ENCODE assay signal across 15 cellular contexts in genomic region chr2:38444247-38444646, GRCh38.
DNase-seq lines count a peak whose midpoint lies in the region; ATAC-seq, FAIRE-seq and TF ChIP-seq lines count a peak whose summit lies in the region.
"Had no signal": no experiment of that assay in that cellular context is flagged by ENCODE, and none has a peak within 500 bp of the region (broad histone marks: within the 10 kb centered on the region; RNA-seq: fewer than 3 reads in every experiment).

No MANE protein-coding gene starts in this region.

- H3K9me3 Mint-ChIP-seq in neural progenitor cell: no peaks in the 10 kb centered on the region
- H3K9me3 Mint-ChIP-seq: activated naive CD8-positive, alpha-beta T cell treated with anti-CD3 and anti-CD28 coated beads, Interleukin-2, amount 50 U/mL, for 24 hours; stimulated activated naive B cell treated with anti-CD40 and anti-IgM and Interleukin-4, amounts not matched to agents 10 μg/mL and 1 μg/mL and 100 μg/mL, for 72 hours had no signal

- no peaks in the 10 kb centered on the region; the same call in 1 of the 2 replicates for H3K79me1 ChIP-seq in H1 (ENCODE audit: low read depth, low read length)

- H3K9ac ChIP-seq in H1 (replicated peaks in 1 of 4; ENCODE audit: extremely low read depth in 1 of 4, low read depth in 3 of 4, low read length in 3 of 4): no peak overlapping the region
- no peak overlapping the region for H3K9ac ChIP-seq in neural progenitor cell

- no peak for TF ChIP-seq RAD21 in H1 (IDR thresholded peaks at IDR 0.05 in 1 of 2, conservative IDR thresholded peaks at IDR 0.05 in 1 of 2; ENCODE audit: low read depth in 2 of 2, low read length in 2 of 2)

- no peak overlapping the region; a peak in 1 of 8 replicates for H3K4me3 ChIP-seq in H1 (ENCODE audit: extremely low read depth in 1 of 4, insufficient read depth in 2 of 4, low read depth in 3 of 4, low read length in 4 of 4)
- no peak overlapping the region for H3K4me3 ChIP-seq in neural progenitor cell

- TF ChIP-seq POLR2A in H1 (IDR thresholded peaks at IDR 0.05; ENCODE audit: control extremely low read depth in 1 of 2, low read depth in 2 of 2, low read length in 2 of 2): no peak

- no peak overlapping the region for H3K56ac ChIP-seq in H1 (replicated peaks; ENCODE audit: insufficient read length, low read depth, low read length)

- H2BK5ac ChIP-seq in H1 (ENCODE audit: low read depth, low read length): 0 out of 2 replicates have a peak overlapping the region, but pooled peaks have one; percentile 49

- H3K18ac ChIP-seq in H1 (ENCODE audit: extremely low read depth, low read length): peak overlapping the region; percentile 52; the same call in 1 of the 2 replicates

- H3K27ac ChIP-seq in H1 (ENCODE audit: low read depth, low read length) (no peak overlapping the region), neural progenitor cell (no peak overlapping the region)
- H3K27ac ChIP-seq: C4-2B had no signal

- H3K36me3 ChIP-seq in H1 (ENCODE audit: control insufficient read depth in 2 of 4, insufficient read depth in 4 of 4, low read length in 3 of 4) (no peaks in the 10 kb centered on the region), neural progenitor cell (no peaks in the 10 kb centered on the region)

- no peak overlapping the region for H3K23ac ChIP-seq in H1 (ENCODE audit: insufficient read length)

- CTCF ChIA-PET in H1 (lab: Charles Lee; ENCODE audit: partially characterized antibody): interaction anchor here (0.6 to 1.9 kb wide), 7 partner anchors 21 to 68 kb away, joined by 3 to 9 read pairs (median 4); partner anchors contain the start of gene ATL2

- H3K9me3 ChIP-seq in H1 (ENCODE audit: insufficient read depth in 2 of 2, low read depth in 1 of 2, low read length in 1 of 2): no peaks in the 10 kb centered on the region
- no peaks in the 10 kb centered on the region for H3K9me3 ChIP-seq in neural progenitor cell (ENCODE audit: low read depth)

- no peaks in the 10 kb centered on the region for H3K36me3 Mint-ChIP-seq in neural progenitor cell
- H3K36me3 Mint-ChIP-seq: stimulated activated naive B cell treated with anti-CD40 and anti-IgM and Interleukin-4, amounts not matched to agents 10 μg/mL and 1 μg/mL and 100 μg/mL, for 72 hours had no signal

- no peak overlapping the region for H3K4ac ChIP-seq in H1 (replicated peaks; ENCODE audit: insufficient read length, low read depth, low read length)

- H4K20me1 ChIP-seq in H1 (replicated peaks in 1 of 2; ENCODE audit: control insufficient read depth in 1 of 2, insufficient read depth in 2 of 2, low read length in 2 of 2) (no peaks in the 10 kb centered on the region), neural progenitor cell (ENCODE audit: low read depth) (no peaks in the 10 kb centered on the region)

- H3K23me2 ChIP-seq in H1 (ENCODE audit: low read depth, low read length): no peaks in the 10 kb centered on the region

- H4K5ac ChIP-seq in H1 (ENCODE audit: insufficient read length, low read depth, low read length): no peak overlapping the region

- FAIRE-seq in H1 (lab: Jason Lieb, UNC): peak; percentile 80
- FAIRE-seq: HepG2 had no signal

- no peak overlapping the region for H3K27ac Mint-ChIP-seq in neural progenitor cell
- H3K27ac Mint-ChIP-seq: activated naive CD8-positive, alpha-beta T cell treated with anti-CD3 and anti-CD28 coated beads, Interleukin-2, amount 50 U/mL, for 24 hours; stimulated activated naive B cell treated with anti-CD40 and anti-IgM and Interleukin-4, amounts not matched to agents 10 μg/mL and 1 μg/mL and 100 μg/mL, for 72 hours had no signal

- POLR2A ChIA-PET in H1 (lab: Charles Lee; ENCODE audit: partially characterized antibody): no interaction called here

- H3K79me2 ChIP-seq in H1 (ENCODE audit: control insufficient read depth in 1 of 2, insufficient read depth in 2 of 2, low read length in 2 of 2) (no peaks in the 10 kb centered on the region), neural progenitor cell (ENCODE audit: low read depth) (no peaks in the 10 kb centered on the region)

- ATAC-seq in HG03039 (IDR thresholded peaks at IDR 0.05; ENCODE audit: unreplicated experiment): no peak
- ATAC-seq: activated naive CD8-positive, alpha-beta T cell treated with anti-CD3 and anti-CD28 coated beads, Interleukin-2, amount 50 U/mL, for 24 hours; HepG2; stimulated activated naive B cell treated with anti-CD40 and anti-IgM and Interleukin-4, amounts not matched to agents 10 μg/mL and 1 μg/mL and 100 μg/mL, for 72 hours had no signal

- H3K4me1 Mint-ChIP-seq in neural progenitor cell: peaks cover 31% of the 10 kb centered on the region

- H3F3A ChIP-seq in neural progenitor cell (ENCODE audit: low read depth): peaks cover 26% of the 10 kb centered on the region

- no peak overlapping the region for H3K4me3 Mint-ChIP-seq in neural progenitor cell
- H3K4me3 Mint-ChIP-seq: activated naive CD8-positive, alpha-beta T cell treated with anti-CD3 and anti-CD28 coated beads, Interleukin-2, amount 50 U/mL, for 24 hours; stimulated activated naive B cell treated with anti-CD40 and anti-IgM and Interleukin-4, amounts not matched to agents 10 μg/mL and 1 μg/mL and 100 μg/mL, for 72 hours had no signal

- no peaks in the 10 kb centered on the region; a peak in 1 of 7 replicates for H3K27me3 ChIP-seq in H1 (replicated peaks in 1 of 4; ENCODE audit: control insufficient read depth in 3 of 4, extremely low read depth in 1 of 4, insufficient read depth in 3 of 4, low read length in 3 of 4)
- H3K27me3 ChIP-seq in neural progenitor cell: peaks cover 7% of the 10 kb centered on the region

- no peak overlapping the region for H2BK15ac ChIP-seq in H1 (ENCODE audit: low read length)

- no peak overlapping the region for H3K14ac ChIP-seq in H1 (ENCODE audit: insufficient read length)

- peak overlapping the region; percentile 62; the same call in 1 of the 2 replicates for H2BK12ac ChIP-seq in H1 (ENCODE audit: low read depth, low read length)

- H4K8ac ChIP-seq in H1 (ENCODE audit: extremely low read depth, insufficient read depth, low read length): no peak overlapping the region

- TF ChIP-seq EP300 in H1 (IDR thresholded peaks at IDR 0.05; ENCODE audit: borderline replicate concordance in 1 of 2, low read depth in 2 of 2, low read length in 2 of 2): no peak

- DNase-seq in ELR (ENCODE audit: low read depth) (peak; percentile 69), NCI-H226 (peak; percentile 5), H1 (ENCODE audit: low read depth in 1 of 2, low spot score in 2 of 2) (peak in 1 of 2 experiments; percentile 64), neural progenitor cell (ENCODE audit: low spot score) (peak; percentile 24), GDM1 (lab: John Stamatoyannopoulos, UW) (no peak), GM19238 (ENCODE audit: insufficient read length, low spot score) (no peak), NCI-H526 treated with DMSO at 0.1 percent for 48 hours (lab: John Stamatoyannopoulos, UW) (no peak)
- DNase-seq: activated CD8-positive, alpha-beta memory T cell treated with anti-CD3 and anti-CD28 coated beads, Interleukin-2, amount 50 U/mL, for 4 hours; activated naive CD8-positive, alpha-beta T cell treated with anti-CD3 and anti-CD28 coated beads, Interleukin-2, amount 50 U/mL, for 24 hours; NCI-H2081 treated with DMSO at 0.1 percent for 48 hours; RPMI8226; stimulated activated naive B cell treated with anti-CD40 and anti-IgM and Interleukin-4, amounts not matched to agents 10 μg/mL and 1 μg/mL and 100 μg/mL, for 72 hours had no signal

- no peak overlapping the region for H4K91ac ChIP-seq in H1 (replicated peaks; ENCODE audit: insufficient read length, low read length)

- no peak overlapping the region for H2BK120ac ChIP-seq in H1 (replicated peaks; ENCODE audit: low read depth, low read length)

- H3K27me3 Mint-ChIP-seq in neural progenitor cell (ENCODE audit: insufficient read depth, low read depth): peaks cover 4% of the 10 kb centered on the region

- H2BK20ac ChIP-seq in H1 (ENCODE audit: low read length): no peak overlapping the region

- H3K4me2 ChIP-seq in H1 (ENCODE audit: insufficient read depth in 1 of 2, low read depth in 2 of 2, low read length in 2 of 2) (peak overlapping the region; percentile 31 to 56; a peak in 3 of 4 replicates), neural progenitor cell (peak overlapping the region; percentile 11)

- 10% methylated on average over 2 of the region's 2 CpGs; no CpG with 5 or more reads in 1 of the 2 experiments for WGBS in H1 (ENCODE audit: extremely low coverage in 1 of 2, insufficient coverage in 1 of 2, insufficient read length in 1 of 2, insufficient replicate concordance in 2 of 2, low coverage in 1 of 2, low lambda C conversion rate in 2 of 2, missing lambda C conversion rate in 1 of 2), 2 experiments

- no peak for TF ChIP-seq CTCF in H1 (IDR thresholded peaks at IDR 0.05; ENCODE audit: control extremely low read depth in 1 of 3, insufficient read depth in 1 of 3, low read depth in 1 of 3, low read length in 3 of 3)
- no peak for TF ChIP-seq CTCF in neural progenitor cell (IDR thresholded peaks at IDR 0.05)

- 0 out of 2 replicates have a peak overlapping the region, but pooled peaks have one; percentile 65 for H2AK5ac ChIP-seq in H1 (ENCODE audit: low read depth, low read length)

- H2AFZ ChIP-seq in H1 (ENCODE audit: low read length): no peak overlapping the region
- H2AFZ ChIP-seq in neural progenitor cell (replicated peaks): no peak overlapping the region

- H3K4me1 ChIP-seq in H1 (replicated peaks in 1 of 4; ENCODE audit: control insufficient read depth in 3 of 4, insufficient read depth in 4 of 4, low read length in 3 of 4) (peaks cover 4 to 28% (median 12%) of the 10 kb centered on the region in 4 experiments; a peak in 6 of 7 replicates), neural progenitor cell (peaks cover 34% of the 10 kb centered on the region)

TF ChIP-seq in H1, 55 proteins besides CTCF, POLR2A, EP300 and RAD21 (continues in another document):
- TF ChIP-seq ATF2 (IDR thresholded peaks at IDR 0.05; ENCODE audit: low read length): 0 out of 2 replicates have a peak, but pooled peaks have one; percentile 44
- TF ChIP-seq TEAD4 (IDR thresholded peaks at IDR 0.05; ENCODE audit: low read depth, low read length): peak; percentile 91
- no peak for TF ChIP-seq CHD2 (IDR thresholded peaks at IDR 0.05; ENCODE audit: low read length)
- no peak for TF ChIP-seq KDM4A (IDR thresholded peaks at IDR 0.05; ENCODE audit: low read depth, low read length, severe bottlenecking)
- TF ChIP-seq BACH1 (IDR thresholded peaks at IDR 0.05; ENCODE audit: low read length): no peak
- TF ChIP-seq JUN (IDR thresholded peaks at IDR 0.05; ENCODE audit: low read depth, low read length): no peak
- peak; percentile 51; the same call in 1 of the 2 replicates for TF ChIP-seq JUND (IDR thresholded peaks at IDR 0.05; ENCODE audit: low read length)

Comparison
In these comparisons a context has a peak if more than half of its experiments do, and no peak if none do; other contexts are left out.
1. DNase-seq: peak in ELR (single experiment), NCI-H226 (single experiment) and neural progenitor cell (single experiment); none in GDM1 (single experiment), GM19238 (single experiment) and NCI-H526 treated with DMSO at 0.1 percent for 48 hours (single experiment).